Comparison of ENCODE assay signal across 21 cellular contexts in the genomic region with DNA sequence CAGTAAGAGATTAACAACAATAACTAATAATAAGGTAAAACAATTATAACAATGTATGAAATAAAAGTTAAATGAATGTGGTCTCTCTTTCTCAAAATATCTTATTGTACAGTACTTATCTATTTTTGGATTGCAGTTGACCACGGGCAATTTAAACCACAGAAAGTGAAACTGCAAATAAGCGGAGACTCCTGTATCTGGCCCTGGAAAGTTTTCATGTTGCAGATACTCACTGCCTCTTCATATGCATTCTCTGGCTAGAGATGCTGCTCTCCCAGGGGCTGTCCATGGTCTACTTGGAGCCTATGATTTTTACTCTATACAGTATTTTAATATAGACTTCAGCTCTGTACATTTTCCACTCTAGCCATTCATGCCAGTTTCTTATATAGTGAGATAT.
A peak's percentile ranks its signal among the peaks of the same experiment; 100 is the strongest.
DNase-seq lines count a peak whose midpoint lies in the region; ATAC-seq, FAIRE-seq and TF ChIP-seq lines count a peak whose summit lies in the region.
"Had no signal": no experiment of that assay in that cellular context is flagged by ENCODE, and none has a peak within 500 bp of the region (broad histone marks: within the 10 kb centered on the region; RNA-seq: fewer than 3 reads in every experiment).

No MANE protein-coding gene starts in this region.

- no peak overlapping the region for H3K14ac ChIP-seq in mesenchymal stem cell (ENCODE audit: low read length in 2 of 2)

- H3K9ac ChIP-seq in BLaER1, result no peak overlapping the region
- H3K9ac ChIP-seq in OCI-LY3 (ENCODE audit: low read length), result no peak overlapping the region
- no peak overlapping the region for H3K9ac ChIP-seq in mesenchymal stem cell (ENCODE audit: low read length)
- no peak overlapping the region for H3K9ac ChIP-seq in kidney (ENCODE audit: low read length in 2 of 2)

- no peak overlapping the region for H3K18ac ChIP-seq in mesenchymal stem cell (ENCODE audit: low read depth in 1 of 2, low read length in 2 of 2)

- H3K79me2 ChIP-seq in OCI-LY3 (ENCODE audit: low read length), result no peaks in the 10 kb centered on the region

- no peak overlapping the region for H3K4ac ChIP-seq in mesenchymal stem cell (ENCODE audit: low read depth in 1 of 2, low read length in 2 of 2)

- H3K4me1 ChIP-seq in BLaER1 (peaks cover 9% of the 10 kb centered on the region; the same call in 1 of the 2 replicates), OCI-LY3 (ENCODE audit: low read length) (no peaks in the 10 kb centered on the region), foreskin keratinocyte (no peaks in the 10 kb centered on the region), mesenchymal stem cell (ENCODE audit: control insufficient read depth, insufficient read depth, low read depth, low read length) (no peaks in the 10 kb centered on the region), kidney (ENCODE audit: control insufficient read depth in 1 of 2, insufficient read depth in 1 of 2, low read depth in 1 of 2, low read length in 2 of 2) (no peaks in the 10 kb centered on the region)
- H3K4me1 ChIP-seq: SJSA1 had no signal

- H4K8ac ChIP-seq in mesenchymal stem cell (ENCODE audit: low read length), result no peak overlapping the region

- TF ChIP-seq CTCF in OCI-LY3 (IDR thresholded peaks at IDR 0.05; ENCODE audit: low read depth, low read length), result no peak
- no peak for TF ChIP-seq CTCF in foreskin keratinocyte (conservative IDR thresholded peaks at IDR 0.05)
- no peak for TF ChIP-seq CTCF in kidney (IDR thresholded peaks at IDR 0.05; ENCODE audit: borderline replicate concordance, extremely low read depth, insufficient read depth)

- no peak overlapping the region for H2BK12ac ChIP-seq in mesenchymal stem cell (ENCODE audit: low read length in 2 of 2)

- H2AK5ac ChIP-seq in mesenchymal stem cell (ENCODE audit: low read length, severe bottlenecking), result no peak overlapping the region

- no peak for FAIRE-seq in kidney (lab: Jason Lieb, UNC)
- FAIRE-seq: G401.6, RCC 7860 had no signal

- H2BK15ac ChIP-seq in mesenchymal stem cell (ENCODE audit: low read depth, poor library complexity, severe bottlenecking), result no peak overlapping the region

- intact Hi-C loops in kidney (cut with DNase I), result no loop called here

- no peak overlapping the region for H2BK120ac ChIP-seq in mesenchymal stem cell (ENCODE audit: low read depth, low read length)

- H3K9me3 ChIP-seq in BLaER1, result no peaks in the 10 kb centered on the region
- H3K9me3 ChIP-seq in OCI-LY3 (ENCODE audit: insufficient read depth, low read length), result no peaks in the 10 kb centered on the region
- no peaks in the 10 kb centered on the region for H3K9me3 ChIP-seq in mesenchymal stem cell (ENCODE audit: control insufficient read depth, low read length)
- no peaks in the 10 kb centered on the region for H3K9me3 ChIP-seq in kidney (ENCODE audit: control insufficient read depth in 1 of 2, low read length in 2 of 2)
- H3K9me3 ChIP-seq: SJSA1 had no signal

- H2BK5ac ChIP-seq in mesenchymal stem cell (ENCODE audit: low read depth, low read length, poor library complexity, severe bottlenecking), result no peak overlapping the region

- H3K36me3 ChIP-seq in BLaER1 (no peaks in the 10 kb centered on the region), OCI-LY3 (replicated peaks; ENCODE audit: low read depth, low read length) (no peaks in the 10 kb centered on the region), mesenchymal stem cell (ENCODE audit: control insufficient read depth in 1 of 2, insufficient read depth in 2 of 2, low read depth in 1 of 2, low read length in 2 of 2) (no peaks in the 10 kb centered on the region), kidney (ENCODE audit: control insufficient read depth in 1 of 2, insufficient read depth in 2 of 2, low read length in 2 of 2) (no peaks in the 10 kb centered on the region)
- H3K36me3 ChIP-seq: SJSA1 had no signal

- no peak overlapping the region for H3K23ac ChIP-seq in mesenchymal stem cell (ENCODE audit: low read length in 2 of 2)

- H2AFZ ChIP-seq in OCI-LY3 (ENCODE audit: low read depth, low read length), result no peak overlapping the region
- no peak overlapping the region for H2AFZ ChIP-seq in mesenchymal stem cell (ENCODE audit: low read depth, low read length)

- no peak for ATAC-seq in foreskin keratinocyte
- ATAC-seq: Right ventricle myocardium inferior had no signal

- H3K4me3 ChIP-seq in BLaER1 (no peak overlapping the region), OCI-LY3 (ENCODE audit: low read length) (no peak overlapping the region), mesenchymal stem cell (ENCODE audit: insufficient read depth in 1 of 2, low read depth in 1 of 2, low read length in 2 of 2) (no peak overlapping the region), kidney (ENCODE audit: low read length in 2 of 2) (no peak overlapping the region)
- H3K4me3 ChIP-seq: SJSA1 had no signal

- DNase-seq in HT1080 (ENCODE audit: low read depth) (peak; percentile 9), astrocyte of the hippocampus (ENCODE audit: low read depth, low spot score) (peak; percentile 13), foreskin keratinocyte (no peak), mesenchymal stem cell (no peak), kidney (no peak)
- no peak for DNase-seq in stimulated activated CD4-positive, alpha-beta T cell treated with anti-CD3 and anti-CD28 coated beads, Interleukin-1b, Interleukin-23, amount 100 ng/mL, for 48 hours
- DNase-seq: Calu3; CD8-positive, alpha-beta memory T cell; KBM-7; NCI-H1417 treated with DMSO at 0.1 percent for 48 hours; NCI-H187; NCI-H69; NK-92 treated with Interleukin-12 subunit alpha and Interleukin-12 subunit beta, amount 100 ng/mL, for 24 hours had no signal

- 70% methylated on average over 2 of the region's 2 CpGs for WGBS in mesenchymal stem cell

- no peak overlapping the region for H4K91ac ChIP-seq in mesenchymal stem cell (ENCODE audit: low read length)

- no peaks in the 10 kb centered on the region for H3K79me1 ChIP-seq in mesenchymal stem cell (replicated peaks; ENCODE audit: low read length, poor library complexity, severe bottlenecking)

- no peaks in the 10 kb centered on the region for H3K27me3 ChIP-seq in BLaER1
- no peaks in the 10 kb centered on the region for H3K27me3 ChIP-seq in OCI-LY3 (ENCODE audit: low read depth, low read length)
- H3K27me3 ChIP-seq in foreskin keratinocyte, result no peaks in the 10 kb centered on the region
- no peaks in the 10 kb centered on the region for H3K27me3 ChIP-seq in mesenchymal stem cell (ENCODE audit: control insufficient read depth in 1 of 2, insufficient read depth in 1 of 2, low read length in 2 of 2)
- H3K27me3 ChIP-seq: SJSA1 had no signal

- H4K20me1 ChIP-seq in BLaER1 (no peaks in the 10 kb centered on the region), OCI-LY3 (ENCODE audit: insufficient read depth, low read length) (no peaks in the 10 kb centered on the region)

- no peak overlapping the region for H3K27ac ChIP-seq in BLaER1
- no peak overlapping the region for H3K27ac ChIP-seq in OCI-LY3 (ENCODE audit: low read length)
- H3K27ac ChIP-seq in foreskin keratinocyte, result no peak overlapping the region
- no peak overlapping the region for H3K27ac ChIP-seq in mesenchymal stem cell (ENCODE audit: low read length, poor library complexity, severe bottlenecking)
- no peak overlapping the region for H3K27ac ChIP-seq in kidney (ENCODE audit: low read depth in 2 of 2, low read length in 2 of 2)
- H3K27ac ChIP-seq: C4-2B, HL-60, SJSA1 had no signal

- H3K4me2 ChIP-seq in BLaER1, result peak overlapping the region; percentile 36; the same call in 1 of the 2 replicates
- H3K4me2 ChIP-seq in OCI-LY3 (ENCODE audit: low read length), result peak overlapping the region; percentile 30; the same call in 1 of the 2 replicates
- no peak overlapping the region for H3K4me2 ChIP-seq in mesenchymal stem cell (ENCODE audit: low read length, poor library complexity, severe bottlenecking)

Comparison
In these comparisons a context has a peak if more than half of its experiments do, and no peak if none do; other contexts are left out.
1. DNase-seq: peak in HT1080 (single experiment) and astrocyte of the hippocampus (single experiment); none in foreskin keratinocyte (0 of 2), mesenchymal stem cell (single experiment), stimulated activated CD4-positive, alpha-beta T cell treated with anti-CD3 and anti-CD28 coated beads, Interleukin-1b, Interleukin-23, amount 100 ng/mL, for 48 hours (single experiment) and kidney (single experiment).